8 cellular contexts compared by ENCODE assay signal in the genomic region with DNA sequence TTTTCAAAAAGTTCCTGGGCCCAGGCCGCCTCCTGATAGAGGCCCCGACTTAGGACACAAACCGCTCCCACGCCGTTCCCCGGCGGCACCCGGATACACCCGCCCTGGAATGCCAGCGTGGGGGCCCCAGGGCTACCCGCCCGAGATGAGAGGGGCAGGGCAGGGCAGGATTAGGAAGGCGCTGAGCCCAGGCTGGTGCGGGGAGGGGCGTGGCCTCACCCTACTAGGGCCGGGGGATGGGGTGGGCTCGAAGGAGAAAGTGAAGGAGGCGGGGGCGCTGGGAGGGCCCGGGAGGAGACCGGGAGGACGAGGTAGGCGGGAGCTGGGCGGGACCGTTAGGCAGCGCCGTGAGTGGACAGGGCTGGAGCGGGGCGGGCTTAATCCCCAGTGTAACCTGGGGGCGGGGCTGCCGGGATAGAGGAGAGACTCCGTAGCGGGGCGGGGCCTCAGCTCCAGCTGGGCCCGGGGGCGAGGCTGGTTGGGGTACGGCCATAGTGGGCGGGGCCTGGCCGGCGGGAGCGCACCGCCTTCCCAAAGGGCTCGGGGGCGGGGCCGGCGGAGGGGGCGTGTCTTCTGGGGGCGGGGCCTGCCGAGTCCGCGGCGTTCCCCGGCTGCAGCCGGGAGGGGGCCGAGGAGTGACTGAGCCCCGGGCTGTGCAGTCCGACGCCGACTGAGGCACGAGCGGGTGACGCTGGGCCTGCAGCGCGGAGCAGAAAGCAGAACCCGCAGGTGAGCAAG. TPM values are rescaled to one million over a fixed set of nuclear protein-coding genes. Genes with fewer than 3 reads are reported as not detected.
A peak's percentile ranks its signal among the peaks of the same experiment; 100 is the strongest.
DNase-seq lines count a peak whose midpoint lies in the region; ATAC-seq, FAIRE-seq and TF ChIP-seq lines count a peak whose summit lies in the region.

TSS of gene CD82 (plus strand) at position 656 of the 738 bp plus-strand sequence. CDS start 29,000 bp downstream, outside the sequence.

- POLR2A ChIA-PET in endothelial cell of umbilical vein (lab: Charles Lee) = interaction anchor here (0.5 to 1.4 kb wide), 3 partner anchors 10 to 45 kb away, joined by 3 read pairs; no protein-coding TSS in a partner anchor

- H2AFZ ChIP-seq in OCI-LY1 (ENCODE audit: low read length) (no peak within 1 kb of the TSS), endothelial cell of umbilical vein (ENCODE audit: low read depth, low read length) (peak within 1 kb of the TSS; percentile 93)

- intact Hi-C loops in endothelial cell of umbilical vein (cut with micrococcal nuclease) = loop anchor here (1.0 to 5.0 kb wide), 3 partner anchors 52 to 1253 kb away; partner anchors contain the start of gene API5

- H3K9me1 ChIP-seq in endothelial cell of umbilical vein (replicated peaks; ENCODE audit: control insufficient read depth, extremely low read depth, insufficient read depth, low read length) = no peaks in the 10 kb centered on the region

- DNase-seq in DMS 273 treated with DMSO at 0.1 percent for 48 hours (lab: John Stamatoyannopoulos, UW) (peak; percentile 90), HuH-7 (ENCODE audit: low spot score) (peak; percentile 95), endothelial cell of umbilical vein (ENCODE audit: low read depth, low spot score) (peak; percentile 99), middle frontal gyrus (ENCODE audit: extremely low spot score, low spot score) (peak; percentile 98)
- DNase-seq in activated CD8-positive, alpha-beta memory T cell treated with anti-CD3 and anti-CD28 coated beads, Interleukin-2, amount 50 U/mL, for 48 hours = peak; percentile 99
- peak; percentile 100 for DNase-seq in stimulated activated CD8-positive, alpha-beta memory T cell treated with anti-CD3 and anti-CD28 coated beads, Interleukin-2, amount 100 ng/mL, for 48 hours (ENCODE audit: low read depth in 2 of 2)

- H3K4me2 ChIP-seq in OCI-LY1 (ENCODE audit: low read length) = peak within 1 kb of the TSS; percentile 84
- peak within 1 kb of the TSS; percentile 73 for H3K4me2 ChIP-seq in endothelial cell of umbilical vein (ENCODE audit: insufficient read depth, low read length)

- peak; percentile 78 for ATAC-seq in GM21515 (IDR thresholded peaks at IDR 0.05; ENCODE audit: unreplicated experiment)

- H3K36me3 ChIP-seq in OCI-LY1 (ENCODE audit: insufficient read depth, low read length) (no peaks in the 10 kb centered on the region), endothelial cell of umbilical vein (ENCODE audit: control insufficient read depth in 2 of 2, extremely low read depth in 1 of 2, insufficient read depth in 2 of 2, low read length in 2 of 2) (no peaks in the 10 kb centered on the region)

- H3K9me2 ChIP-seq in OCI-LY1 (ENCODE audit: low read depth, low read length) = no peaks in the 10 kb centered on the region

- H3K27me3 ChIP-seq in OCI-LY1 (ENCODE audit: insufficient read depth, low read length) (no peaks in the 10 kb centered on the region), endothelial cell of umbilical vein (ENCODE audit: control insufficient read depth in 2 of 2, insufficient read depth in 2 of 2, low read length in 2 of 2) (no peaks in the 10 kb centered on the region)

- no peak within 1 kb of the TSS for H3K27ac ChIP-seq in OCI-LY1 (ENCODE audit: low read depth, low read length, poor library complexity, severe bottlenecking)
- H3K27ac ChIP-seq in endothelial cell of umbilical vein (ENCODE audit: insufficient read depth, low read depth, low read length) = peak within 1 kb of the TSS; percentile 94

- H3K79me2 ChIP-seq in OCI-LY1 (ENCODE audit: insufficient read depth, low read length) = no peaks in the 10 kb centered on the region
- no peaks in the 10 kb centered on the region for H3K79me2 ChIP-seq in endothelial cell of umbilical vein (ENCODE audit: control insufficient read depth, insufficient read depth, low read length)

- dilution Hi-C loops in endothelial cell of umbilical vein (cut with MboI; ENCODE audit: extremely low pct_ligation_motif_present, low sequenced_read_pairs) = no loop called here

- H3F3A ChIP-seq in OCI-LY1 (ENCODE audit: insufficient read depth, low read length) = no peaks in the 10 kb centered on the region

- H3K9me3 ChIP-seq in OCI-LY1 (ENCODE audit: low read length) (no peaks in the 10 kb centered on the region), endothelial cell of umbilical vein (replicated peaks; ENCODE audit: control insufficient read depth, insufficient read depth, low read length) (no peaks in the 10 kb centered on the region)

- FAIRE-seq in endothelial cell of umbilical vein (lab: Jason Lieb, UNC) = peak; percentile 98

- H3K9ac ChIP-seq in OCI-LY1 (ENCODE audit: low read length) = peak within 1 kb of the TSS; percentile 59
- peak within 1 kb of the TSS; percentile 85 for H3K9ac ChIP-seq in endothelial cell of umbilical vein (replicated peaks; ENCODE audit: extremely low read depth, insufficient read depth, low read length)

- no peaks in the 10 kb centered on the region for H4K20me1 ChIP-seq in OCI-LY1 (ENCODE audit: insufficient read depth, low read length)
- no peaks in the 10 kb centered on the region for H4K20me1 ChIP-seq in endothelial cell of umbilical vein (replicated peaks; ENCODE audit: control insufficient read depth, extremely low read depth, insufficient read depth, low read length)

- peaks cover 23% of the 10 kb centered on the region for H3K4me1 ChIP-seq in OCI-LY1 (ENCODE audit: insufficient read depth, low read length, severe bottlenecking)
- H3K4me1 ChIP-seq in endothelial cell of umbilical vein (ENCODE audit: control insufficient read depth, extremely low read depth, insufficient read depth, low read length) = peaks cover 38% of the 10 kb centered on the region

- TF ChIP-seq POLR2A in endothelial cell of umbilical vein (IDR thresholded peaks at IDR 0.05; ENCODE audit: low read depth, low read length) = peak; percentile 10

- no TSS peak for BruUV-seq in endothelial cell of umbilical vein (replicated peaks; lab: Mats Ljungman, UMichigan)

- H3K4me3 ChIP-seq in OCI-LY1 (ENCODE audit: low read depth, low read length, poor library complexity, severe bottlenecking) (peak within 1 kb of the TSS; percentile 62), endothelial cell of umbilical vein (replicated peaks in 1 of 3; ENCODE audit: insufficient read depth in 1 of 3, low read depth in 1 of 3, low read length in 3 of 3) (peak within 1 kb of the TSS; percentile 25 to 42 (median 41))

- TF ChIP-seq CTCF in OCI-LY1 (IDR thresholded peaks at IDR 0.05; ENCODE audit: low read length) (no peak; the same call in 1 of the 2 replicates), endothelial cell of umbilical vein (IDR thresholded peaks at IDR 0.05; ENCODE audit: extremely low read depth in 1 of 2, insufficient read depth in 1 of 2, low read depth in 1 of 2, low read length in 2 of 2) (peak; percentile 5 to 30)

- CTCF ChIA-PET in endothelial cell of umbilical vein (lab: Charles Lee) = interaction anchor here (0.7 to 15.9 kb wide), 9 partner anchors 9 to 540 kb away, joined by 3 to 860 read pairs (median 5); partner anchors contain the start of gene EXT2

TF ChIP-seq in endothelial cell of umbilical vein, 7 proteins besides CTCF, POLR2A, EP300 and RAD21:
- TF ChIP-seq FOS (IDR thresholded peaks at IDR 0.05; ENCODE audit: borderline replicate concordance, insufficient read depth, low read length) (no peak), POLR2AphosphoS5 (IDR thresholded peaks at IDR 0.05; ENCODE audit: insufficient read depth, low read depth, low read length) (peak; percentile 42), GATA2 (IDR thresholded peaks at IDR 0.05; ENCODE audit: insufficient read depth, insufficient read length, low read depth, low read length) (no peak)

RNA-seq across cellular contexts. Expression of gene CD82, which starts in this region (rescaled TPM):
- 24.9 and 25.2 TPM in 2 replicates for total RNA-seq in endothelial cell of umbilical vein
- polyA plus RNA-seq in endothelial cell of umbilical vein = 14.9 and 17.9 TPM in 2 replicates
- 21.1 and 23.3 TPM in 2 replicates for polyA plus RNA-seq in endothelial cell of umbilical vein (2011; cell fraction: cytosol; rRNA removed)
- polyA plus RNA-seq in endothelial cell of umbilical vein (2011; cell fraction: nucleus; rRNA removed) = 6.7 and 8.7 TPM in 2 replicates
- polyA plus RNA-seq in endothelial cell of umbilical vein (2012) = 18.3 and 18.6 TPM in 2 replicates
- polyA minus RNA-seq in endothelial cell of umbilical vein = 19.7 and 20.5 TPM in 2 replicates
- 9.4 TPM for polyA minus RNA-seq in endothelial cell of umbilical vein (2011; cell fraction: cytosol; rRNA and poly(A)+ RNA removed)
- 3.1 and 4.8 TPM in 2 replicates for polyA minus RNA-seq in endothelial cell of umbilical vein (2011; cell fraction: nucleus; rRNA and poly(A)+ RNA removed)
